8 cellular contexts compared by ENCODE assay signal in the genomic region with DNA sequence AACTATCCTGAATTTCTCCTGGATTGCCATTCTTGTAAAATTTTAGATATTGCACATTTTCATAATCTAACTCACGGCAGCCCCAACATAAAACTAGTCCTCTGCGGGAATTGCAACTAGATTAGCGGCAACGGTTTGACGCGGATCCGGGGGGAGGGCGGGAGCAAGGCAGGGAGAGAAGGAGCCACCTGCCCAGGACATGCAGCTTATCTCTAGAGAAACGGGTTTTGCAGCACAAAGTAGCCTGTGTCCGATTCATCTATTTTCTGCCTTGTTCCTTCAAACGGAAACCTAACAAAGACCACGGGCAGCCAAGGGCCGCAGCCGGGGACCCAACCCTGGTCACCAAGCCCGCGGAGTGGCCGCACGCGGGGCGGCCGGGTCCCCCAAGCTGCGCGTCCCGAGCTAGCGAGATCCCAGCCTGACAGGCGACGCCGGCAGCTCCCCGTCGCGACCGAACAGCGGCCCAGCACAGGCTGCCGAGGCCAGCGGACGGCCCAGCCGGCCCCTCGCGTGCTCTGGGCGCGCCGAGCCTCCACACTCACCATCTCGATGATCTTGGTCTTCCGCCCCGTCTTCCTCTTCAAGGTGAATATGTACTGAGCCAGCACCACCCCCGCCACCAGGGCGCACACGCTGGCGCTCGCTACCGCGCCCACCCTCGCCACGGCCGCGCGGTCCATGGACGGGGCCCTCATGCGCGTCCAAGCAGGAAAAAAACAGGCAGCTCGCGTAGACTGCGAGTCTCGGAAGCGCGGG. TPM values are rescaled to one million over a fixed set of nuclear protein-coding genes. Genes with fewer than 3 reads are reported as not detected.
DNase-seq lines count a peak whose midpoint lies in the region; ATAC-seq and TF ChIP-seq lines count a peak whose summit lies in the region.

NT5C3A (minus strand) TSS at position 754 of the 759 bp plus-strand sequence; CDS start at position 683, 71 bp downstream.

- CTCF ChIA-PET in BJ (lab: Yijun Ruan, JAX), result interaction anchor here (0.6 to 3.7 kb wide), 4 partner anchors 11 to 119 kb away, joined by 3 to 19 read pairs (median 8); partner anchors contain the start of gene RP9

- intact Hi-C loops in heart right ventricle (cut with DNase I), result loop anchor here in 2 of 10 donors (5.0 kb wide), 3 partner anchors 45 to 170 kb away; partner anchors contain the start of genes RP9 (in 2 of the 2), FKBP9 (in 1 of the 2) and KBTBD2 (in 1 of the 2)

- H3K9ac ChIP-seq in OCI-LY1 (ENCODE audit: low read length), result peak within 1 kb of the TSS; percentile 85

- ATAC-seq in GM18907 (IDR thresholded peaks at IDR 0.05; ENCODE audit: unreplicated experiment) (peak; percentile 28), HG03103 (IDR thresholded peaks at IDR 0.05; ENCODE audit: low read depth, unreplicated experiment) (peak; percentile 31), heart right ventricle (peak; percentile 3 to 74 (median 36))
- peak; percentile 45 for ATAC-seq in activated naive CD8-positive, alpha-beta T cell treated with anti-CD3 and anti-CD28 coated beads, Interleukin-2, amount 10 ng/mL, durations not matched to agents 7 days and 5 days (ENCODE audit: low read depth)

- peak within 1 kb of the TSS; percentile 95 for H3K4me3 Mint-ChIP-seq in activated naive CD8-positive, alpha-beta T cell treated with anti-CD3 and anti-CD28 coated beads, Interleukin-2, amount 10 ng/mL, durations not matched to agents 7 days and 5 days

- no peaks in the 10 kb centered on the region for H3K9me2 ChIP-seq in OCI-LY1 (ENCODE audit: low read depth, low read length)

- H3K27ac Mint-ChIP-seq in activated naive CD8-positive, alpha-beta T cell treated with anti-CD3 and anti-CD28 coated beads, Interleukin-2, amount 10 ng/mL, durations not matched to agents 7 days and 5 days, result peak within 1 kb of the TSS; percentile 95

- peaks cover 24% of the 10 kb centered on the region for H3K4me1 Mint-ChIP-seq in activated naive CD8-positive, alpha-beta T cell treated with anti-CD3 and anti-CD28 coated beads, Interleukin-2, amount 10 ng/mL, durations not matched to agents 7 days and 5 days

- H3K79me2 ChIP-seq in OCI-LY1 (ENCODE audit: insufficient read depth, low read length), result peaks cover 49% of the 10 kb centered on the region

- H3K9me3 Mint-ChIP-seq in activated naive CD8-positive, alpha-beta T cell treated with anti-CD3 and anti-CD28 coated beads, Interleukin-2, amount 10 ng/mL, durations not matched to agents 7 days and 5 days, result peaks cover 5% of the 10 kb centered on the region

- H3K36me3 ChIP-seq in BJ (ENCODE audit: control insufficient read depth, insufficient read depth, low read length) (no peaks in the 10 kb centered on the region), OCI-LY1 (ENCODE audit: insufficient read depth, low read length) (peaks cover 17% of the 10 kb centered on the region), heart right ventricle (peaks cover 0 to under 1% (median 0%) of the 10 kb centered on the region in 9 donors)

- no peaks in the 10 kb centered on the region for H4K20me1 ChIP-seq in OCI-LY1 (ENCODE audit: insufficient read depth, low read length)

- peaks cover 16% of the 10 kb centered on the region for H3K36me3 Mint-ChIP-seq in activated naive CD8-positive, alpha-beta T cell treated with anti-CD3 and anti-CD28 coated beads, Interleukin-2, amount 10 ng/mL, durations not matched to agents 7 days and 5 days

- H3K4me1 ChIP-seq in OCI-LY1 (ENCODE audit: insufficient read depth, low read length, severe bottlenecking), result peaks cover 25% of the 10 kb centered on the region
- H3K4me1 ChIP-seq in heart right ventricle, result peaks cover 3 to 45% (median 23%) of the 10 kb centered on the region in 9 donors

- H2AFZ ChIP-seq in OCI-LY1 (ENCODE audit: low read length), result peak within 1 kb of the TSS; percentile 61

- peak within 1 kb of the TSS; percentile 58 for H3K4me3 ChIP-seq in BJ (ENCODE audit: low read depth, low read length)
- H3K4me3 ChIP-seq in OCI-LY1 (ENCODE audit: low read depth, low read length, poor library complexity, severe bottlenecking), result peak within 1 kb of the TSS; percentile 93
- peak within 1 kb of the TSS; percentile 58 to 95 (median 83) for H3K4me3 ChIP-seq in heart right ventricle

- peaks cover 10% of the 10 kb centered on the region for H3K27me3 Mint-ChIP-seq in activated naive CD8-positive, alpha-beta T cell treated with anti-CD3 and anti-CD28 coated beads, Interleukin-2, amount 10 ng/mL, durations not matched to agents 7 days and 5 days

- peak within 1 kb of the TSS; percentile 78 for H3K4me2 ChIP-seq in OCI-LY1 (ENCODE audit: low read length)

- no peaks in the 10 kb centered on the region for H3F3A ChIP-seq in OCI-LY1 (ENCODE audit: insufficient read depth, low read length)

- POLR2A ChIA-PET in BJ (lab: Charles Lee), result interaction anchor here (0.6 to 1.1 kb wide), 3 partner anchors 22 to 119 kb away, joined by 3 read pairs; no protein-coding TSS in a partner anchor
- POLR2A ChIA-PET in activated naive CD8-positive, alpha-beta T cell treated with anti-CD3 and anti-CD28 coated beads, Interleukin-2, amount 10 ng/mL, durations not matched to agents 7 days and 5 days (lab: Charles Lee), result interaction anchor here (0.6 to 2.8 kb wide), 11 partner anchors 10 to 571 kb away, joined by 3 to 32 read pairs (median 7); partner anchors contain the start of genes AVL9, BBS9, KBTBD2 and RP9

- WGBS in heart right ventricle, 2 donors, result 0 to 1% methylated on average over 66 of the region's 66 CpGs

- H3K27me3 ChIP-seq in BJ (ENCODE audit: control insufficient read depth, insufficient read depth, low read length) (no peaks in the 10 kb centered on the region), OCI-LY1 (ENCODE audit: insufficient read depth, low read length) (no peaks in the 10 kb centered on the region), heart right ventricle (no peaks in the 10 kb centered on the region)

- TF ChIP-seq CTCF in BJ (IDR thresholded peaks at IDR 0.05; ENCODE audit: insufficient read depth, low read depth, low read length) (no peak), OCI-LY1 (IDR thresholded peaks at IDR 0.05; ENCODE audit: low read length) (no peak), heart right ventricle (IDR thresholded peaks at IDR 0.05) (peak in 2 of 9 donors; percentile 15 to 24)

- peaks cover 9% of the 10 kb centered on the region for H3K9me3 ChIP-seq in OCI-LY1 (ENCODE audit: low read length)
- peaks cover 0 to 24% (median 12%) of the 10 kb centered on the region in 11 donors for H3K9me3 ChIP-seq in heart right ventricle

- no peak for DNase-seq in BJ (ENCODE audit: low read depth)
- no peak for DNase-seq in activated naive CD8-positive, alpha-beta T cell treated with anti-CD3 and anti-CD28 coated beads, Interleukin-2, amount 10 ng/mL, durations not matched to agents 7 days and 5 days
- DNase-seq in heart right ventricle, result peak; percentile 24 to 50
- peak; percentile 17 for DNase-seq in pons (ENCODE audit: low spot score)
- DNase-seq in NK-92 treated with Interleukin-12 subunit alpha and Interleukin-12 subunit beta, amount 100 ng/mL, for 24 hours (lab: John Stamatoyannopoulos, UW), result no peak

- peak within 1 kb of the TSS; percentile 67 for H3K27ac ChIP-seq in OCI-LY1 (ENCODE audit: low read depth, low read length, poor library complexity, severe bottlenecking)
- H3K27ac ChIP-seq in heart right ventricle, result peak within 1 kb of the TSS; percentile 85 to 98 (median 94)

RNA-seq across cellular contexts. Expression of gene NT5C3A, which starts in this region (rescaled TPM):
- polyA plus RNA-seq in BJ (2011; rRNA removed) (11.0 and 19.0 TPM in 2 replicates), heart right ventricle (10 to 100 TPM; 11.6 to 18.2 TPM)
- polyA minus RNA-seq in BJ (2011; rRNA and poly(A)+ RNA removed), result 1.4 and 1.9 TPM in 2 replicates
- total RNA-seq in activated naive CD8-positive, alpha-beta T cell treated with anti-CD3 and anti-CD28 coated beads, Interleukin-2, amount 10 ng/mL, durations not matched to agents 7 days and 5 days, result 10 to 100 TPM; 63.3 to 64.0 TPM
- 10 to 100 TPM; 17.0 to 32.6 (median 19.6) TPM for total RNA-seq in heart right ventricle

Comparison
In these comparisons a context has a peak if more than half of its experiments do, and no peak if none do; other contexts are left out.
1. DNase-seq: peak in heart right ventricle (2 of 2) and pons (single experiment); none in BJ (single experiment), activated naive CD8-positive, alpha-beta T cell treated with anti-CD3 and anti-CD28 coated beads, Interleukin-2, amount 10 ng/mL, durations not matched to agents 7 days and 5 days (single experiment) and NK-92 treated with Interleukin-12 subunit alpha and Interleukin-12 subunit beta, amount 100 ng/mL, for 24 hours (single experiment).
2. Peak in every context shown above with its lines, with median percentiles within 50 percentile points of each other: H3K4me3 ChIP-seq and ATAC-seq.